10 cellular contexts compared by ENCODE assay signal in genomic region chr6:49551126-49551865, GRCh38. TPM values are rescaled to one million over a fixed set of nuclear protein-coding genes. Genes with fewer than 3 reads are reported as not detected.
DNase-seq lines count a peak whose midpoint lies in the region; ATAC-seq, FAIRE-seq and TF ChIP-seq lines count a peak whose summit lies in the region.
"Had no signal": no experiment of that assay in that cellular context is flagged by ENCODE, and none has a peak within 500 bp of the region (broad histone marks: within the 10 kb centered on the region; RNA-seq: fewer than 3 reads in every experiment).

No MANE protein-coding gene starts in this region.

- no peaks in the 10 kb centered on the region for H3K9me3 Mint-ChIP-seq in astrocyte (ENCODE audit: unreplicated experiment)
- H3K9me3 Mint-ChIP-seq in stimulated activated effector memory CD8-positive, alpha-beta T cell treated with anti-CD3 and anti-CD28 coated beads, Interleukin-12 subunit alpha, Interleukin-12 subunit beta, amount 100 ng/mL, for 72 hours: no peaks in the 10 kb centered on the region

- peak overlapping the region; percentile 87 for H3K4me3 Mint-ChIP-seq in astrocyte (ENCODE audit: unreplicated experiment)
- peak overlapping the region; percentile 70 for H3K4me3 Mint-ChIP-seq in stimulated activated effector memory CD8-positive, alpha-beta T cell treated with anti-CD3 and anti-CD28 coated beads, Interleukin-12 subunit alpha, Interleukin-12 subunit beta, amount 100 ng/mL, for 72 hours

- H3K27ac ChIP-seq in astrocyte (ENCODE audit: low read depth, low read length): peak overlapping the region; percentile 42

- H3K27ac Mint-ChIP-seq in astrocyte (ENCODE audit: unreplicated experiment): no peak overlapping the region
- no peak overlapping the region for H3K27ac Mint-ChIP-seq in stimulated activated effector memory CD8-positive, alpha-beta T cell treated with anti-CD3 and anti-CD28 coated beads, Interleukin-12 subunit alpha, Interleukin-12 subunit beta, amount 100 ng/mL, for 72 hours
- H3K27ac Mint-ChIP-seq: CD4-positive, CD25-positive, alpha-beta regulatory T cell had no signal

- peak overlapping the region; percentile 95 for H3K4me2 ChIP-seq in astrocyte (ENCODE audit: low read length)

- no peak for FAIRE-seq in astrocyte (lab: Jason Lieb, UNC)

- peak overlapping the region; percentile 53 for H3K4me3 ChIP-seq in H7 (ENCODE audit: insufficient read depth, low read depth, low read length)
- peak overlapping the region; percentile 72 for H3K4me3 ChIP-seq in astrocyte (ENCODE audit: insufficient read depth, low read depth, low read length)

- no peaks in the 10 kb centered on the region for H3K36me3 Mint-ChIP-seq in astrocyte (ENCODE audit: low read depth, unreplicated experiment)
- no peaks in the 10 kb centered on the region for H3K36me3 Mint-ChIP-seq in stimulated activated effector memory CD8-positive, alpha-beta T cell treated with anti-CD3 and anti-CD28 coated beads, Interleukin-12 subunit alpha, Interleukin-12 subunit beta, amount 100 ng/mL, for 72 hours
- H3K36me3 Mint-ChIP-seq: CD4-positive, CD25-positive, alpha-beta regulatory T cell had no signal

- peaks cover 11% of the 10 kb centered on the region for H3K27me3 Mint-ChIP-seq in astrocyte (ENCODE audit: low read depth, unreplicated experiment)

- H3K27me3 ChIP-seq in H7 (ENCODE audit: control insufficient read depth, insufficient read depth, low read length) (peaks cover 50% of the 10 kb centered on the region), astrocyte (ENCODE audit: insufficient read depth, low read length) (no peaks in the 10 kb centered on the region)

- H3K9me3 ChIP-seq in astrocyte (ENCODE audit: insufficient read depth, low read depth, low read length): no peaks in the 10 kb centered on the region

- peak overlapping the region; percentile 95 for H2AFZ ChIP-seq in astrocyte (ENCODE audit: low read depth, low read length)

- H3K36me3 ChIP-seq in H7 (replicated peaks; ENCODE audit: control insufficient read depth, insufficient read depth, low read length) (no peaks in the 10 kb centered on the region), astrocyte (ENCODE audit: insufficient read depth, low read length) (no peaks in the 10 kb centered on the region)

- H3K79me2 ChIP-seq in astrocyte (ENCODE audit: insufficient read depth, low read length): peaks cover 32% of the 10 kb centered on the region

- H3K4me1 ChIP-seq in astrocyte (ENCODE audit: insufficient read depth, low read length): peaks cover 17% of the 10 kb centered on the region

- DNase-seq in NCI-H146 (lab: John Stamatoyannopoulos, UW): peak; percentile 56
- no peak for DNase-seq in NCI-H146 treated with DMSO at 0.1 percent for 48 hours (lab: John Stamatoyannopoulos, UW; ENCODE audit: unreplicated experiment)
- DNase-seq in H7: peak; percentile 62
- peak; percentile 57 for DNase-seq in M059J (ENCODE audit: low read depth)
- no peak for DNase-seq in astrocyte (ENCODE audit: low read depth)
- DNase-seq in iPS-NIHi11 (ENCODE audit: low spot score): peak; percentile 26
- no peak for DNase-seq in stimulated activated effector memory CD8-positive, alpha-beta T cell treated with anti-CD3 and anti-CD28 coated beads, Interleukin-12 subunit alpha, Interleukin-12 subunit beta, amount 100 ng/mL, for 72 hours (ENCODE audit: low spot score in 2 of 2)
- DNase-seq in activated CD4-positive, CD25-positive, alpha-beta regulatory T cell treated with anti-CD3 and anti-CD28 coated beads, Interleukin-2, amount 50 U/mL, for 72 hours: no peak

- no peaks in the 10 kb centered on the region for H4K20me1 ChIP-seq in astrocyte (ENCODE audit: insufficient read depth, low read length)

- peak overlapping the region; percentile 86 for H3K9ac ChIP-seq in astrocyte (ENCODE audit: low read length)

- TF ChIP-seq CTCF in astrocyte (IDR thresholded peaks at IDR 0.05; ENCODE audit: insufficient read depth, low read depth, low read length): no peak

- H3K4me1 Mint-ChIP-seq in astrocyte (ENCODE audit: low read depth, unreplicated experiment): peaks cover 6% of the 10 kb centered on the region
- peaks cover 19% of the 10 kb centered on the region for H3K4me1 Mint-ChIP-seq in stimulated activated effector memory CD8-positive, alpha-beta T cell treated with anti-CD3 and anti-CD28 coated beads, Interleukin-12 subunit alpha, Interleukin-12 subunit beta, amount 100 ng/mL, for 72 hours

- peak; percentile 49 for ATAC-seq in stimulated activated effector memory CD8-positive, alpha-beta T cell treated with anti-CD3 and anti-CD28 coated beads, Interleukin-12 subunit alpha, Interleukin-12 subunit beta, amount 100 ng/mL, for 72 hours

RNA-seq across cellular contexts. Expression of gene C6orf141, which starts 0.8 kb away (rescaled TPM):
- total RNA-seq in H7 (2014; rRNA removed; shearing (Covaris generic)): 7.5 and 8.7 TPM in 2 replicates
- 11.7 and 16.6 TPM in 2 replicates for total RNA-seq in M059J (2014; rRNA removed; shearing (Covaris generic))
- 0.55 and 4.6 TPM in 2 replicates for total RNA-seq in astrocyte
- total RNA-seq: CD4-positive, CD25-positive, alpha-beta regulatory T cell had no signal

RNA-seq across cellular contexts. Expression of gene GLYATL3, which starts 51.6 kb away (rescaled TPM):
- total RNA-seq in H7 (2014; rRNA removed; shearing (Covaris generic)): not detected in 2 replicates
- total RNA-seq in M059J (2014; rRNA removed; shearing (Covaris generic)): not detected in 2 replicates
- total RNA-seq in astrocyte: not detected in 2 replicates
- total RNA-seq: CD4-positive, CD25-positive, alpha-beta regulatory T cell; subcutaneous adipose tissue had no signal

Comparison
In these comparisons a context has a peak if more than half of its experiments do, and no peak if none do; other contexts are left out.
1. DNase-seq: peak in NCI-H146 (single experiment), H7 (single experiment), M059J (single experiment) and iPS-NIHi11 (single experiment); none in NCI-H146 treated with DMSO at 0.1 percent for 48 hours (single experiment), astrocyte (single experiment), stimulated activated effector memory CD8-positive, alpha-beta T cell treated with anti-CD3 and anti-CD28 coated beads, Interleukin-12 subunit alpha, Interleukin-12 subunit beta, amount 100 ng/mL, for 72 hours (0 of 2) and activated CD4-positive, CD25-positive, alpha-beta regulatory T cell treated with anti-CD3 and anti-CD28 coated beads, Interleukin-2, amount 50 U/mL, for 72 hours (single experiment).